Comparison of ENCODE assay signal across 14 cellular contexts in genomic region chr7:42744746-42745145, GRCh38.
DNase-seq lines count a peak whose midpoint lies in the region; FAIRE-seq and TF ChIP-seq lines count a peak whose summit lies in the region.
"Had no signal": no experiment of that assay in that cellular context is flagged by ENCODE, and none has a peak within 500 bp of the region (broad histone marks: within the 10 kb centered on the region; RNA-seq: fewer than 3 reads in every experiment).

No MANE protein-coding gene starts in this region.

- no peaks in the 10 kb centered on the region for H3K36me3 Mint-ChIP-seq in nephron (ENCODE audit: low read depth)
- H3K36me3 Mint-ChIP-seq: CD4-positive, alpha-beta memory T cell had no signal

- H3K27ac Mint-ChIP-seq in nephron: peak overlapping the region in 2 of 3 experiments; percentile 14 to 20
- H3K27ac Mint-ChIP-seq: CD4-positive, alpha-beta memory T cell had no signal

- H3K4me3 Mint-ChIP-seq in nephron: no peak overlapping the region
- H3K4me3 Mint-ChIP-seq: CD4-positive, alpha-beta memory T cell had no signal

- peak; percentile 57 for FAIRE-seq in endometrium (lab: Jason Lieb, UNC)
- FAIRE-seq: G401.6, GM12892 had no signal

- H3K9me3 Mint-ChIP-seq in nephron: peaks cover 9% of the 10 kb centered on the region

- intact Hi-C loops in posterior vena cava (cut with DNase I): no loop called here

- no peak for TF ChIP-seq CTCF in nephron (IDR thresholded peaks at IDR 0.05; ENCODE audit: unreplicated experiment in 3 of 3)

- H3K4me1 Mint-ChIP-seq in nephron: peaks cover 18% of the 10 kb centered on the region
- H3K4me1 Mint-ChIP-seq: CD4-positive, alpha-beta memory T cell had no signal

- H3K27me3 Mint-ChIP-seq in nephron (ENCODE audit: low read depth): no peaks in the 10 kb centered on the region
- H3K27me3 Mint-ChIP-seq: CD4-positive, alpha-beta memory T cell had no signal

- DNase-seq in COLO829 (ENCODE audit: low spot score) (peak; percentile 74), stromal cell of bone marrow (ENCODE audit: low read depth) (peak; percentile 51), ureter (ENCODE audit: low spot score) (no peak), posterior vena cava (ENCODE audit: low spot score) (no peak), NCI-H446 treated with DMSO at 0.1 percent for 48 hours (lab: John Stamatoyannopoulos, UW) (no peak)
- DNase-seq: 8988T; C1 segment of cervical spinal cord; CD4-positive, alpha-beta memory T cell; DMS153; H7 had no signal

Comparison
In these comparisons a context has a peak if more than half of its experiments do, and no peak if none do; other contexts are left out.
1. DNase-seq: peak in COLO829 (single experiment) and stromal cell of bone marrow (single experiment); none in ureter (single experiment), posterior vena cava (single experiment) and NCI-H446 treated with DMSO at 0.1 percent for 48 hours (single experiment).